In the genomic region with DNA sequence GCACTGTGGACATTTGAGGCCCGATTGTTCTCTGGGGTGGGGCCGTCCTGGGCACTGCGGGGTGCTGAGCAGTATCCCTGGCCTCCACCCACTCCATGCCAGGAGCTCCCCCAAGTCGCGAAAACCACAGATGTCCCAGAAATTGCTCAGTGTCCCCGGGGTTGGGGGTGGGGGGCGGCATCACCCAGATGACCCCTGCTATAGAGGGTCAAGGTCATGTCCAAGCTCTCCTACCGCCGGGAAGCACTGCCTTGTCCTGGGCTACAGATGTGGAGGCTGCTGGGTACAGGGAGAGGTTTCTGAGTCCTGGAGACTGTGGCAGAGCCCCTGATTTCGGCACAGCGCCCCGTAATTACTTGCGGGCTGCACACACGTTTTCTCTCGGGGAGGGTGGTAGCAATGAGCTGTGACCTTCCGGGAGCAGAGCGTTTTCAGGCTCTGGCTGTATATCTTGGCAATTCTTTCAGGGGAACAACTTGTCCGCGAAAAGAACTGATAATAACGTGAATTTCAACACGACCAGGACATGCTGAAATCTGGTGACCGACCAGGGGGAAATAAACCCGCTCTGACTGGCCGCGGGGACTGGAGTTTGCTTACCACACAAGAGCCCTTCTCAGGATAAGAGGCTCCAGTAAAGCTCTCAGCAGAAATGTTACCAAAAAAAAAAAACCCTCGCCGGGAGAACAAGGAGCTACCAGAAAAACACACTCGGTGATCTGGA, we compare ENCODE assay signal across 1 cellular context.
TF ChIP-seq lines count a peak whose summit lies in the region.

No MANE protein-coding gene starts in this region.

TF ChIP-seq in GM12878, 131 proteins besides CTCF, POLR2A, EP300 and RAD21 (continued from another document):
- TF ChIP-seq TCF7 (IDR thresholded peaks at IDR 0.05; ENCODE audit: borderline replicate concordance) (no peak), NR2C2 (IDR thresholded peaks at IDR 0.05; ENCODE audit: borderline replicate concordance, control insufficient read depth, insufficient read length, low read depth) (no peak), BHLHE40 (IDR thresholded peaks at IDR 0.05; ENCODE audit: borderline replicate concordance in 1 of 2, low read depth in 2 of 2, low read length in 1 of 2) (peak in 1 of 2 experiments; percentile 8; a peak in 1 of 4 replicates)
